In the genomic region with DNA sequence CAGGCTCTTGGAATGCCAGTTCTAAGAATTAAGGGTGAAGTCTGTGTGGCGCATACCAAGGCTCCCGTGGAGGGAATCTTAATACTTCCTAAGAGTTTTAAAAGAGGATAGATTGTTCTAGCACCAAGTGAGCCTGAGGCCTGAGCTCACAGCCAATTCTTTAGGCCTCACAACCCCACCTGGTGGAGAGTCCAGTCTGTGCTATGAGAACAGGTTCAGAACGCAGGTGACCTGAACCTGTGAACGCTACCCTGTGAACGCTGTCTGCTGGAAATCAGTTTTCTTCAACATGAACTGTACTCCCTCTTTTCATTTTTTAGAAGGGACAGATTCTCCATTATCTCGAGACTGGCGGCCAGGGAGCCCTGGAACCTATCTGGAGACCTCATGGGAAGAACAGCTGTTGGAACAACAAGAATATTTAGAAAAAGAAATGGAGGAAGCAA, we compare ENCODE assay signal across 8 cellular contexts. TPM values are rescaled to one million over a fixed set of nuclear protein-coding genes. Genes with fewer than 3 reads are reported as not detected.
A peak's percentile ranks its signal among the peaks of the same experiment; 100 is the strongest.
DNase-seq lines count a peak whose midpoint lies in the region; ATAC-seq and TF ChIP-seq lines count a peak whose summit lies in the region.

No MANE protein-coding gene starts in this region.

- H3K36me3 ChIP-seq in GM23338 (ENCODE audit: insufficient read depth) (no peaks in the 10 kb centered on the region; the same call in 1 of the 2 replicates), esophagus squamous epithelium (peaks cover 0 to 35% (median 0%) of the 10 kb centered on the region in 3 donors), thoracic aorta (peaks cover 42% of the 10 kb centered on the region)

- peaks cover 33% of the 10 kb centered on the region for H3K4me1 ChIP-seq in GM23338 (ENCODE audit: insufficient read depth)
- peaks cover 10 to 59% (median 15%) of the 10 kb centered on the region in 3 donors for H3K4me1 ChIP-seq in esophagus squamous epithelium
- H3K4me1 ChIP-seq in thoracic aorta (ENCODE audit: control insufficient read depth in 1 of 2, low read depth in 2 of 2), result peaks cover 6 to 31% of the 10 kb centered on the region in 2 donors

- H3K9me3 Mint-ChIP-seq in Calu3 (ENCODE audit: low read depth, unreplicated experiment) (no peaks in the 10 kb centered on the region), GM23338 (no peaks in the 10 kb centered on the region), nephron progenitor cell (no peaks in the 10 kb centered on the region)

- TF ChIP-seq CTCF in Calu3 (IDR thresholded peaks at IDR 0.05; ENCODE audit: unreplicated experiment) (no peak), GM23338 (conservative IDR thresholded peaks at IDR 0.05; ENCODE audit: low read depth in 2 of 2) (peak; percentile 87 to 96), esophagus squamous epithelium (IDR thresholded peaks at IDR 0.05) (peak; percentile 14 to 86 (median 78)), nephron progenitor cell (IDR thresholded peaks at IDR 0.05) (peak; percentile 62), thoracic aorta (IDR thresholded peaks at IDR 0.05) (peak; percentile 58)

- H3K4me3 Mint-ChIP-seq in Calu3 (ENCODE audit: low read depth, unreplicated experiment) (peak overlapping the region; percentile 59), GM23338 (peak overlapping the region; percentile 69), nephron progenitor cell (no peak overlapping the region)

- H3K27ac ChIP-seq in GM23338 (ENCODE audit: low read depth) (peak overlapping the region; percentile 94), esophagus squamous epithelium (peak overlapping the region in 3 of 4 donors; percentile 60 to 79 (median 74)), thoracic aorta (no peak overlapping the region)

- no peak overlapping the region for H2AFZ ChIP-seq in GM23338

- no TSS peak for BruUV-seq in Calu3 (replicated peaks; lab: Mats Ljungman, UMichigan)

- peak; percentile 73 for DNase-seq in Calu3
- peak; percentile 96 for DNase-seq in GM23338 (ENCODE audit: low spot score)
- peak; percentile 53 for DNase-seq in NCI-H2171 treated with DMSO at 0.1 percent for 48 hours (lab: John Stamatoyannopoulos, UW)
- peak; percentile 35 for DNase-seq in activated T-cell treated with anti-CD3 and anti-CD28 coated beads for 48 hours (ENCODE audit: low read depth)
- DNase-seq in esophagus squamous epithelium (lab: John Stamatoyannopoulos, UW), result no peak
- DNase-seq in nephron progenitor cell, result peak; percentile 59
- DNase-seq in thoracic aorta (ENCODE audit: low spot score), result no peak

- H3K27ac Mint-ChIP-seq in Calu3 (ENCODE audit: unreplicated experiment) (peak overlapping the region; percentile 82), GM23338 (peak overlapping the region; percentile 98), nephron progenitor cell (no peak overlapping the region)

- TF ChIP-seq POLR2A in esophagus squamous epithelium (IDR thresholded peaks at IDR 0.05), result no peak

- no peaks in the 10 kb centered on the region for H3K79me2 ChIP-seq in GM23338 (replicated peaks; ENCODE audit: insufficient read depth)

- 14 to 29% methylated on average over 4 to 7 of the region's 7 CpGs for WGBS in esophagus squamous epithelium, 2 donors

- H3F3A ChIP-seq in GM23338 (replicated peaks; ENCODE audit: low read depth), result no peaks in the 10 kb centered on the region

- H3K36me3 Mint-ChIP-seq in Calu3 (ENCODE audit: insufficient read depth, unreplicated experiment) (peaks cover 11% of the 10 kb centered on the region), GM23338 (ENCODE audit: low read depth) (peaks cover 18% of the 10 kb centered on the region), nephron progenitor cell (ENCODE audit: low read depth) (peaks cover 39% of the 10 kb centered on the region)

- CTCF ChIA-PET in Calu3 (lab: Charles Lee), result interaction anchor here (0.8 to 2.6 kb wide), 11 partner anchors 17 to 111 kb away, joined by 3 to 20 read pairs (median 4); a partner anchor contains a TSS

- no peaks in the 10 kb centered on the region for H3K9me2 ChIP-seq in GM23338 (ENCODE audit: insufficient read depth)

- H3K27me3 Mint-ChIP-seq in Calu3 (ENCODE audit: unreplicated experiment) (no peaks in the 10 kb centered on the region), GM23338 (ENCODE audit: insufficient read depth, low read depth, poor library complexity) (peaks cover 15% of the 10 kb centered on the region), nephron progenitor cell (ENCODE audit: low read depth, poor library complexity) (peaks cover 3% of the 10 kb centered on the region)

- H3K4me1 Mint-ChIP-seq in Calu3 (ENCODE audit: low read depth, unreplicated experiment) (peaks cover 28% of the 10 kb centered on the region), GM23338 (peaks cover 52% of the 10 kb centered on the region), nephron progenitor cell (peaks cover 50% of the 10 kb centered on the region)

- H3K27me3 ChIP-seq in GM23338 (ENCODE audit: insufficient read depth) (no peaks in the 10 kb centered on the region), esophagus squamous epithelium (no peaks in the 10 kb centered on the region), thoracic aorta (replicated peaks; ENCODE audit: insufficient read depth) (no peaks in the 10 kb centered on the region)

- no peaks in the 10 kb centered on the region for H4K20me1 ChIP-seq in GM23338 (replicated peaks; ENCODE audit: insufficient read depth)

- H3K4me3 ChIP-seq in GM23338 (peak overlapping the region; percentile 26), esophagus squamous epithelium (no peak overlapping the region), thoracic aorta (no peak overlapping the region)

- H3K9me3 ChIP-seq in esophagus squamous epithelium, result no peaks in the 10 kb centered on the region
- no peaks in the 10 kb centered on the region for H3K9me3 ChIP-seq in thoracic aorta

- H3K4me2 ChIP-seq in GM23338, result peak overlapping the region; percentile 46

- intact Hi-C loops in Calu3 (cut with micrococcal nuclease; ENCODE audit: unreplicated experiment) (loop anchor here (1.0 to 2.0 kb wide), 2 partner anchors 55 to 104 kb away; no protein-coding TSS in a partner anchor), esophagus squamous epithelium (cut with DNase I) (no loop called here)

- ATAC-seq in GM23338 (peak; percentile 72), thoracic aorta (ENCODE audit: insufficient number of reproducible peaks, low FRiP score, low read depth) (no peak), GM21737 (IDR thresholded peaks at IDR 0.05; ENCODE audit: unreplicated experiment) (no peak)

RNA-seq across cellular contexts. Expression of a gene that starts 43.2 kb away (rescaled TPM):
- total RNA-seq in Calu3 (2022) (25.4 and 27.4 TPM in 2 replicates), esophagus squamous epithelium (10 to 100 TPM; 28.9 to 56.5 (median 39.4) TPM), thoracic aorta (10 to 100 TPM; 15.6 to 15.9 TPM)
- 58.4 and 66.5 TPM in 2 replicates for total RNA-seq in GM23338 (2014; rRNA removed; shearing (Covaris generic))
- polyA plus RNA-seq in GM23338 (2016; fragmentation: Nextera tagmentation; extraction: Ambion mirVana), result 25.2 and 31.8 TPM in 2 replicates

RNA-seq across cellular contexts. Expression of a gene that starts 44.9 kb away (rescaled TPM):
- total RNA-seq in Calu3 (2022) (2.6 and 2.9 TPM in 2 replicates), esophagus squamous epithelium (10 to 100 TPM in 2 of 4 donors, 1 to 10 TPM in 2; 2.8 to 26.1 (median 9.2) TPM), thoracic aorta (10 to 100 TPM; 92.7 to 94.2 TPM)
- 17.2 and 18.1 TPM in 2 replicates for total RNA-seq in GM23338 (2014; rRNA removed; shearing (Covaris generic))
- polyA plus RNA-seq in GM23338 (2016; fragmentation: Nextera tagmentation; extraction: Ambion mirVana), result 9.4 and 9.6 TPM in 2 replicates

Comparison
In these comparisons a context has a peak if more than half of its experiments do, and no peak if none do; other contexts are left out.
1. DNase-seq: peak in Calu3 (single experiment), GM23338 (single experiment), NCI-H2171 treated with DMSO at 0.1 percent for 48 hours (single experiment), activated T-cell treated with anti-CD3 and anti-CD28 coated beads for 48 hours (single experiment) and nephron progenitor cell (single experiment); none in esophagus squamous epithelium (single experiment) and thoracic aorta (single experiment).
2. H3K27ac ChIP-seq: peak in GM23338 (single experiment) and esophagus squamous epithelium (3 of 4); none in thoracic aorta (0 of 2).